ENCODE assay signal across 8 cellular contexts in genomic region chr7:151231964-151232271, GRCh38. TPM values are rescaled to one million over a fixed set of nuclear protein-coding genes. Genes with fewer than 3 reads are reported as not detected.
DNase-seq lines count a peak whose midpoint lies in the region; ATAC-seq, FAIRE-seq and TF ChIP-seq lines count a peak whose summit lies in the region.

No MANE protein-coding gene starts in this region.

- no peak for DNase-seq in H9
- no peak for DNase-seq in right atrium auricular region (ENCODE audit: low spot score)
- no peak for DNase-seq in small intestine
- no peak for DNase-seq in SW480 (ENCODE audit: low spot score)
- DNase-seq in NCI-H82 (lab: John Stamatoyannopoulos, UW), result no peak

- H3K4me3 ChIP-seq in right atrium auricular region (peak overlapping the region; percentile 79 to 87), small intestine (ENCODE audit: low read depth in 1 of 2, low read length in 2 of 2) (peak overlapping the region; percentile 95 to 97)

- H3K56ac ChIP-seq in H9 (ENCODE audit: insufficient read length, low read depth, low read length), result no peak overlapping the region

- H3K9me3 ChIP-seq in H9 (ENCODE audit: control insufficient read depth, low read depth, low read length) (no peaks in the 10 kb centered on the region), right atrium auricular region (no peaks in the 10 kb centered on the region), small intestine (ENCODE audit: control insufficient read depth, low read depth) (no peaks in the 10 kb centered on the region)

- H2BK12ac ChIP-seq in H9 (ENCODE audit: insufficient read length, low read depth, low read length), result no peak overlapping the region

- H3K4me1 Mint-ChIP-seq in H9, result peaks cover 26 to 28% of the 10 kb centered on the region in 2 experiments

- no peak overlapping the region for H4K91ac ChIP-seq in H9 (ENCODE audit: insufficient read length, low read depth, low read length)

- peak overlapping the region; percentile 36 for H4K5ac ChIP-seq in H9 (ENCODE audit: insufficient read length, low read depth, low read length)

- H3K4me1 ChIP-seq in H9 (ENCODE audit: insufficient read depth, low read length) (no peaks in the 10 kb centered on the region; the same call in 1 of the 2 replicates), right atrium auricular region (peaks cover 0 to 37% of the 10 kb centered on the region in 2 donors), small intestine (ENCODE audit: control insufficient read depth in 2 of 2, insufficient read depth in 1 of 2, low read depth in 1 of 2, low read length in 1 of 2) (peaks cover 0 to 3% of the 10 kb centered on the region in 2 donors)

- no peak for FAIRE-seq in small intestine (lab: Jason Lieb, UNC)

- no peak overlapping the region for H2BK5ac ChIP-seq in H9 (ENCODE audit: insufficient read length, low read length)

- no peak overlapping the region for H2BK20ac ChIP-seq in H9 (ENCODE audit: low read depth, low read length, poor library complexity, severe bottlenecking)

- peaks cover 2 to 20% (median 17%) of the 10 kb centered on the region in 3 experiments; a peak in 6 of 7 replicates for H3K36me3 Mint-ChIP-seq in H9 (ENCODE audit: insufficient read depth in 1 of 3, low read depth in 3 of 3)

- no peak overlapping the region for H2AFZ ChIP-seq in H9 (ENCODE audit: low read length)

- H2BK15ac ChIP-seq in H9 (ENCODE audit: low read depth, low read length), result no peak overlapping the region

- H3K23ac ChIP-seq in H9 (ENCODE audit: insufficient read length, low read depth, low read length), result no peak overlapping the region

- no peak overlapping the region for H3K4ac ChIP-seq in H9 (ENCODE audit: low read depth, low read length)

- no CpG with 5 or more reads among the region's 10 CpGs for WGBS in H9 (ENCODE audit: extremely low coverage, insufficient read length, low lambda C conversion rate)
- 4 to 8% (median 5%) methylated on average over 10 of the region's 10 CpGs for WGBS in small intestine, 3 donors

- H3K18ac ChIP-seq in H9 (ENCODE audit: insufficient read length, low read depth, low read length), result no peak overlapping the region

- no peak overlapping the region for H3T11ph ChIP-seq in H9 (ENCODE audit: low read length)

- H3K79me2 ChIP-seq in H9 (ENCODE audit: insufficient read depth, low read length), result peaks cover 6% of the 10 kb centered on the region; the same call in 1 of the 2 replicates

- H2AK5ac ChIP-seq in H9 (ENCODE audit: insufficient read length, low read length), result no peak overlapping the region

- H3K27ac ChIP-seq in H9 (ENCODE audit: insufficient read length, low read depth, low read length), result no peak overlapping the region
- peak overlapping the region; percentile 93 for H3K27ac ChIP-seq in VCaP
- H3K27ac ChIP-seq in right atrium auricular region, result peak overlapping the region; percentile 82 to 91
- H3K27ac ChIP-seq in small intestine (ENCODE audit: low read depth in 1 of 2, low read length in 1 of 2), result peak overlapping the region; percentile 8 to 30

- H3K27me3 ChIP-seq in H9 (ENCODE audit: insufficient read depth, low read length), result no peaks in the 10 kb centered on the region
- H3K27me3 ChIP-seq in right atrium auricular region, result no peaks in the 10 kb centered on the region
- no peaks in the 10 kb centered on the region for H3K27me3 ChIP-seq in small intestine (ENCODE audit: control insufficient read depth in 2 of 2, insufficient read depth in 2 of 2, low read length in 2 of 2)

- no peaks in the 10 kb centered on the region for H4K20me1 ChIP-seq in H9 (ENCODE audit: control insufficient read depth, insufficient read depth, insufficient read length)

- H2BK120ac ChIP-seq in H9 (ENCODE audit: low read depth, low read length, poor library complexity, severe bottlenecking), result no peak overlapping the region

- H3K23me2 ChIP-seq in H9 (ENCODE audit: insufficient read length, low read depth, low read length, poor library complexity, severe bottlenecking), result peaks cover 12% of the 10 kb centered on the region

- H3K36me3 ChIP-seq in right atrium auricular region (peaks cover 20% of the 10 kb centered on the region), small intestine (ENCODE audit: control insufficient read depth in 2 of 2, insufficient read depth in 2 of 2, low read length in 2 of 2) (peaks cover 2 to 8% of the 10 kb centered on the region in 2 donors)

- no peaks in the 10 kb centered on the region for H3K79me1 ChIP-seq in H9 (ENCODE audit: insufficient read depth, low read depth, low read length, poor library complexity, severe bottlenecking)

- peak overlapping the region; percentile 97 to 99 for H3K4me3 Mint-ChIP-seq in H9

- no peaks in the 10 kb centered on the region for H3K9me3 Mint-ChIP-seq in H9

- H3K9ac ChIP-seq in H9 (ENCODE audit: extremely low read depth, insufficient read length, low read length), result peak overlapping the region; percentile 28

- peak overlapping the region; percentile 93 for H3K4me2 ChIP-seq in H9 (ENCODE audit: insufficient read depth, insufficient read length, low read length)

- peak overlapping the region; percentile 88 to 97 (median 90) for H3K27ac Mint-ChIP-seq in H9

- H3K14ac ChIP-seq in H9 (ENCODE audit: insufficient read depth, low read length), result no peak overlapping the region

- no peak overlapping the region for H4K8ac ChIP-seq in H9 (replicated peaks; ENCODE audit: insufficient read length, low read depth, low read length)

- ATAC-seq in HG03432 (IDR thresholded peaks at IDR 0.05; ENCODE audit: unreplicated experiment) (no peak), GM18867 (IDR thresholded peaks at IDR 0.05; ENCODE audit: unreplicated experiment) (no peak)

- no peak for TF ChIP-seq CTCF in H9 (conservative IDR thresholded peaks at IDR 0.05)
- no peak for TF ChIP-seq CTCF in VCaP (conservative IDR thresholded peaks at IDR 0.05)
- no peak for TF ChIP-seq CTCF in right atrium auricular region (IDR thresholded peaks at IDR 0.05)

- H3K27me3 Mint-ChIP-seq in H9 (ENCODE audit: low read depth), result no peaks in the 10 kb centered on the region; the same call in 1 of the 2 replicates

RNA-seq across cellular contexts. Expression of gene CHPF2, which starts 0.4 kb away (rescaled TPM):
- total RNA-seq in H9 (2021), result 25.7 and 28.1 TPM in 2 replicates
- total RNA-seq in right atrium auricular region, result 10 to 100 TPM; 24.7 to 38.1 TPM
- polyA plus RNA-seq in small intestine, result 10 to 100 TPM; 11.6 to 18.4 (median 17.8) TPM

RNA-seq across cellular contexts. Expression of gene ABCF2, which starts 4.9 kb away (rescaled TPM):
- total RNA-seq in H9 (2021) (70.1 and 70.5 TPM in 2 replicates), right atrium auricular region (10 to 100 TPM; 29.7 to 38.6 TPM)
- polyA plus RNA-seq in small intestine, result 10 to 100 TPM; 11.0 to 23.7 (median 11.1) TPM

RNA-seq across cellular contexts. Expression of gene SMARCD3, which starts 16.6 kb away (rescaled TPM):
- total RNA-seq in H9 (2021) (4.7 and 5.0 TPM in 2 replicates), right atrium auricular region (100 to 1,000 TPM in 1 of 2 donors, 10 to 100 TPM in 1; 81.5 to 125 TPM)
- 10 to 100 TPM in 1 of 3 donors, 1 to 10 TPM in 1, under 1 TPM in 1; 0.89 to 11.1 (median 9.6) TPM for polyA plus RNA-seq in small intestine

RNA-seq across cellular contexts. Expression of gene H2BK1, which starts 21.6 kb away (rescaled TPM):
- 0.97 TPM in 1 of 2 replicates, not detected in the other for total RNA-seq in H9 (2021)
- total RNA-seq in right atrium auricular region, result not detected
- polyA plus RNA-seq in small intestine, result not detected

RNA-seq across cellular contexts. Expression of gene ASB10, which starts 44.9 kb away (rescaled TPM):
- total RNA-seq in H9 (2021) (not detected in 2 replicates), right atrium auricular region (10 to 100 TPM in 1 of 2 donors, 1 to 10 TPM in 1; 4.0 to 11.6 TPM)
- polyA plus RNA-seq in small intestine, result not detected

Comparison
In these comparisons a context has a peak if more than half of its experiments do, and no peak if none do; other contexts are left out.
1. RNA of gene SMARCD3, which starts 16.6 kb away (total RNA-seq): 81.5 to 125 TPM in right atrium auricular region; 4.7 to 5.0 TPM in H9; every median in the first group is over 10 times any median in the second.